In genomic region chr14:93050761-93051160, GRCh38 we compare ENCODE assay signal across 28 cellular contexts.
DNase-seq lines count a peak whose midpoint lies in the region; ATAC-seq and TF ChIP-seq lines count a peak whose summit lies in the region.
"Had no signal": no experiment of that assay in that cellular context is flagged by ENCODE, and none has a peak within 500 bp of the region (broad histone marks: within the 10 kb centered on the region; RNA-seq: fewer than 3 reads in every experiment).

No MANE protein-coding gene starts in this region.

- no peak for DNase-seq in RWPE2 (ENCODE audit: low spot score)
- DNase-seq in gastrocnemius medialis = no peak
- DNase-seq in activated naive CD4-positive, alpha-beta T cell (lab: John Stamatoyannopoulos, UW) = no peak
- DNase-seq in DMS 273 (lab: John Stamatoyannopoulos, UW; ENCODE audit: unreplicated experiment) = no peak
- DNase-seq in activated naive CD4-positive, alpha-beta T cell treated with anti-CD3 and anti-CD28 coated beads, Interleukin-2, amount 50 U/mL, for 72 hours (ENCODE audit: low spot score in 2 of 2) = no peak
- DNase-seq in superior temporal gyrus (ENCODE audit: extremely low spot score) = no peak
- DNase-seq: activated CD4-positive, alpha-beta memory T cell treated with anti-CD3 and anti-CD28 coated beads for 36 hours; activated CD4-positive, alpha-beta T cell treated with anti-CD3 and anti-CD28 coated beads for 1 hour; activated naive CD4-positive, alpha-beta T cell treated with Interleukin-2 at 50 U/mL for 16 hours; central memory CD4-positive, alpha-beta T cell; endodermal cell; foreskin fibroblast; KG1; kidney glomerular epithelial cell; NCI-H1105; NCI-H187 treated with DMSO at 0.1 percent for 48 hours; NCI-H524; NK-92 treated with Interleukin-12 subunit alpha and Interleukin-12 subunit beta, amount 100 ng/mL, for 24 hours; SHP77; stimulated activated CD4-positive, alpha-beta T cell treated with anti-CD3 and anti-CD28 coated beads, Interleukin-2, amount 100 ng/mL, for 48 hours; stimulated activated naive CD8-positive, alpha-beta T cell treated with anti-CD3 and anti-CD28 coated beads, Interleukin-15, amount 100 ng/mL, for 72 hours had no signal

- no peak for TF ChIP-seq CTCF in C4-2B (conservative IDR thresholded peaks at IDR 0.05)
- no peak for TF ChIP-seq CTCF in RWPE2 (IDR thresholded peaks at IDR 0.05; ENCODE audit: poor library complexity, severe bottlenecking)
- no peak for TF ChIP-seq CTCF in gastrocnemius medialis (IDR thresholded peaks at IDR 0.05 in 4 of 5, conservative IDR thresholded peaks at IDR 0.05 in 1 of 5)

- H3K36me3 ChIP-seq in RWPE2 (ENCODE audit: low read depth) (peaks cover 17% of the 10 kb centered on the region), iPS-20b (ENCODE audit: insufficient read depth, low read depth, low read length) (no peaks in the 10 kb centered on the region), gastrocnemius medialis (no peaks in the 10 kb centered on the region)
- H3K36me3 ChIP-seq: heart left ventricle, pancreas had no signal

- TF ChIP-seq POLR2A in gastrocnemius medialis (IDR thresholded peaks at IDR 0.05) = no peak

- intact Hi-C loops in gastrocnemius medialis (cut with DNase I; ENCODE audit: low total_unique reads) = loop anchor here (2.0 to 5.0 kb wide), 2 partner anchors 34 to 98 kb away; no protein-coding TSS in a partner anchor

- peak overlapping the region in 1 of 2 donors; percentile 50 for H3K27ac Mint-ChIP-seq in activated naive CD4-positive, alpha-beta T cell treated with anti-CD3 and anti-CD28 coated beads, Interleukin-2, amount 50 U/mL, for 72 hours
- H3K27ac Mint-ChIP-seq: activated CD4-positive, alpha-beta memory T cell treated with anti-CD3 and anti-CD28 coated beads for 36 hours; endodermal cell; stimulated activated naive CD8-positive, alpha-beta T cell treated with anti-CD3 and anti-CD28 coated beads, Interleukin-15, amount 100 ng/mL, for 72 hours; type B pancreatic cell had no signal

- H3K27me3 ChIP-seq in RWPE2 (ENCODE audit: insufficient read depth, poor library complexity, severe bottlenecking) (no peaks in the 10 kb centered on the region), iPS-20b (ENCODE audit: insufficient read depth, low read length) (no peaks in the 10 kb centered on the region), gastrocnemius medialis (no peaks in the 10 kb centered on the region)
- H3K27me3 ChIP-seq: heart left ventricle, pancreas had no signal

- H3K9ac ChIP-seq in iPS-20b (ENCODE audit: low read depth, low read length) = peak overlapping the region; percentile 64; the same call in 1 of the 2 replicates

- H3K4me1 ChIP-seq in RWPE2 (ENCODE audit: insufficient read depth, poor library complexity, severe bottlenecking) = peaks cover 43% of the 10 kb centered on the region
- H3K4me1 ChIP-seq in iPS-20b (ENCODE audit: insufficient read depth, low read length) = peaks cover 26% of the 10 kb centered on the region
- H3K4me1 ChIP-seq in gastrocnemius medialis = peaks cover 25 to 26% of the 10 kb centered on the region in 2 donors

- H3K27ac ChIP-seq in C4-2B (peak overlapping the region; percentile 50), RWPE2 (ENCODE audit: poor library complexity, severe bottlenecking) (peak overlapping the region; percentile 99), iPS-20b (ENCODE audit: low read length) (peak overlapping the region; percentile 45), gastrocnemius medialis (peak overlapping the region in 3 of 4 donors; percentile 64 to 76 (median 71))
- H3K27ac ChIP-seq: pancreas had no signal

- ATAC-seq in RWPE2 (ENCODE audit: low read depth) (no peak), gastrocnemius medialis (no peak)
- ATAC-seq in activated naive CD4-positive, alpha-beta T cell treated with anti-CD3 and anti-CD28 coated beads, Interleukin-2, amount 50 U/mL, for 72 hours = no peak
- ATAC-seq: stimulated activated naive CD8-positive, alpha-beta T cell treated with anti-CD3 and anti-CD28 coated beads, Interleukin-15, amount 100 ng/mL, for 72 hours had no signal

- H3K9me3 ChIP-seq in RWPE2 (ENCODE audit: severe bottlenecking) (no peaks in the 10 kb centered on the region), iPS-20b (ENCODE audit: insufficient read depth, low read depth, low read length) (no peaks in the 10 kb centered on the region), gastrocnemius medialis (no peaks in the 10 kb centered on the region)
- H3K9me3 ChIP-seq: heart left ventricle, pancreas had no signal

- H3K4me3 ChIP-seq in RWPE2 (ENCODE audit: severe bottlenecking) = no peak overlapping the region
- no peak overlapping the region for H3K4me3 ChIP-seq in iPS-20b (ENCODE audit: low read length)
- no peak overlapping the region for H3K4me3 ChIP-seq in gastrocnemius medialis
- H3K4me3 ChIP-seq: heart left ventricle, lung, pancreas had no signal

- no peaks in the 10 kb centered on the region for H3K9me3 Mint-ChIP-seq in activated naive CD4-positive, alpha-beta T cell treated with anti-CD3 and anti-CD28 coated beads, Interleukin-2, amount 50 U/mL, for 72 hours
- H3K9me3 Mint-ChIP-seq: activated CD4-positive, alpha-beta memory T cell treated with anti-CD3 and anti-CD28 coated beads for 36 hours; CD14-positive monocyte; endodermal cell; stimulated activated naive CD8-positive, alpha-beta T cell treated with anti-CD3 and anti-CD28 coated beads, Interleukin-15, amount 100 ng/mL, for 72 hours; type B pancreatic cell had no signal

- H3K36me3 Mint-ChIP-seq in activated naive CD4-positive, alpha-beta T cell treated with anti-CD3 and anti-CD28 coated beads, Interleukin-2, amount 50 U/mL, for 72 hours = no peaks in the 10 kb centered on the region
- H3K36me3 Mint-ChIP-seq: activated CD4-positive, alpha-beta memory T cell treated with anti-CD3 and anti-CD28 coated beads for 36 hours had no signal

- in situ Hi-C loops in gastrocnemius medialis (cut with MboI; ENCODE audit: low sequenced_read_pairs in 4 of 4) = no loop called here

Comparison
In these comparisons a context has a peak if more than half of its experiments do, and no peak if none do; other contexts are left out.
1. H3K27ac ChIP-seq: peak in every context shown above with its lines; median percentile 99 in RWPE2; 71 in gastrocnemius medialis; 50 in C4-2B; 45 in iPS-20b.